In genomic region chr6:35386989-35387388, GRCh38 we compare ENCODE assay signal across 1 cellular context.
TF ChIP-seq lines count a peak whose summit lies in the region.

No MANE protein-coding gene starts in this region.

TF ChIP-seq in HepG2, 621 proteins besides CTCF, POLR2A, EP300 and RAD21 (continued from another document):
- TF ChIP-seq, protein P1, sequence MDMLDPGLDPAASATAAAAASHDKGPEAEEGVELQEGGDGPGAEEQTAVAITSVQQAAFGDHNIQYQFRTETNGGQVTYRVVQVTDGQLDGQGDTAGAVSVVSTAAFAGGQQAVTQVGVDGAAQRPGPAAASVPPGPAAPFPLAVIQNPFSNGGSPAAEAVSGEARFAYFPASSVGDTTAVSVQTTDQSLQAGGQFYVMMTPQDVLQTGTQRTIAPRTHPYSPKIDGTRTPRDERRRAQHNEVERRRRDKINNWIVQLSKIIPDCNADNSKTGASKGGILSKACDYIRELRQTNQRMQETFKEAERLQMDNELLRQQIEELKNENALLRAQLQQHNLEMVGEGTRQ (IDR thresholded peaks at IDR 0.05; ENCODE audit: low read depth, low read length): no peak
- TF ChIP-seq, protein P1 (CRISPR knock-in tag; IDR thresholded peaks at IDR 0.05; ENCODE audit: borderline replicate concordance): no peak
- TF ChIP-seq PLRG1 (conservative IDR thresholded peaks at IDR 0.05) (no peak), CEBPG (CRISPR knock-in tag; IDR thresholded peaks at IDR 0.05) (peak; percentile 64), ZNF572 (CRISPR knock-in tag; IDR thresholded peaks at IDR 0.05) (no peak), ZNF44 (CRISPR knock-in tag; IDR thresholded peaks at IDR 0.05) (no peak), SOX6 (IDR thresholded peaks at IDR 0.05) (no peak), SOX6 (CRISPR knock-in tag; IDR thresholded peaks at IDR 0.05) (no peak), SIX4 (CRISPR knock-in tag; IDR thresholded peaks at IDR 0.05) (no peak), ATF7 (IDR thresholded peaks at IDR 0.05) (no peak), ATF7 (CRISPR knock-in tag; IDR thresholded peaks at IDR 0.05) (no peak), SP140L (CRISPR knock-in tag; IDR thresholded peaks at IDR 0.05; ENCODE audit: borderline replicate concordance) (no peak), YEATS2 (CRISPR knock-in tag; IDR thresholded peaks at IDR 0.05; ENCODE audit: borderline replicate concordance) (no peak), ZMAT5 (CRISPR knock-in tag; IDR thresholded peaks at IDR 0.05; ENCODE audit: borderline replicate concordance, low read depth) (no peak), ZBTB14 (CRISPR knock-in tag; IDR thresholded peaks at IDR 0.05) (no peak), ZC3H13 (CRISPR knock-in tag; IDR thresholded peaks at IDR 0.05) (no peak), SMARCC2 (IDR thresholded peaks at IDR 0.05) (no peak), ATF5 (CRISPR knock-in tag; IDR thresholded peaks at IDR 0.05; ENCODE audit: low read depth) (no peak), ZKSCAN8 (CRISPR knock-in tag; IDR thresholded peaks at IDR 0.05; ENCODE audit: borderline replicate concordance) (no peak), ZNF556 (CRISPR knock-in tag; IDR thresholded peaks at IDR 0.05; ENCODE audit: borderline replicate concordance) (no peak), SMC3 (IDR thresholded peaks at IDR 0.05; ENCODE audit: low read length) (peak; percentile 7; the same call in 1 of the 2 replicates)
- TF ChIP-seq, protein P2, sequence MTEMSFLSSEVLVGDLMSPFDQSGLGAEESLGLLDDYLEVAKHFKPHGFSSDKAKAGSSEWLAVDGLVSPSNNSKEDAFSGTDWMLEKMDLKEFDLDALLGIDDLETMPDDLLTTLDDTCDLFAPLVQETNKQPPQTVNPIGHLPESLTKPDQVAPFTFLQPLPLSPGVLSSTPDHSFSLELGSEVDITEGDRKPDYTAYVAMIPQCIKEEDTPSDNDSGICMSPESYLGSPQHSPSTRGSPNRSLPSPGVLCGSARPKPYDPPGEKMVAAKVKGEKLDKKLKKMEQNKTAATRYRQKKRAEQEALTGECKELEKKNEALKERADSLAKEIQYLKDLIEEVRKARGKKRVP (CRISPR knock-in tag; IDR thresholded peaks at IDR 0.05): peak in 1 of 2 experiments; percentile 55; a peak in 1 of 4 replicates
- TF ChIP-seq, protein P3, sequence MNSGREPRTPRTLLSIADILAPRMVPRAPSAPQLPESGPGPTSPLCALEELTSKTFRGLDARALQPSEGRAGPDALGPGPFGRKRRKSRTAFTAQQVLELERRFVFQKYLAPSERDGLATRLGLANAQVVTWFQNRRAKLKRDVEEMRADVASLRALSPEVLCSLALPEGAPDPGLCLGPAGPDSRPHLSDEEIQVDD (CRISPR knock-in tag; IDR thresholded peaks at IDR 0.05; ENCODE audit: borderline replicate concordance): no peak
